ENCODE assay signal across 9 cellular contexts in genomic region chr4:15006416-15007024, GRCh38. TPM values are rescaled to one million over a fixed set of nuclear protein-coding genes. Genes with fewer than 3 reads are reported as not detected.
DNase-seq lines count a peak whose midpoint lies in the region; ATAC-seq and TF ChIP-seq lines count a peak whose summit lies in the region.
"Had no signal": no experiment of that assay in that cellular context is flagged by ENCODE, and none has a peak within 500 bp of the region (broad histone marks: within the 10 kb centered on the region; RNA-seq: fewer than 3 reads in every experiment).

No MANE protein-coding gene starts in this region.

- 0 out of 2 replicates have a peak, but pooled peaks cover 2% of the 10 kb centered on the region for H3K36me3 ChIP-seq in Loucy (ENCODE audit: insufficient read depth, low read length)
- H3K36me3 ChIP-seq: SJSA1 had no signal

- H2AFZ ChIP-seq in Loucy (ENCODE audit: low read length), result no peak overlapping the region

- H3K27ac Mint-ChIP-seq in neural crest cell (ENCODE audit: unreplicated experiment), result no peak overlapping the region

- peak overlapping the region; percentile 75 for H3K4me2 ChIP-seq in Loucy (ENCODE audit: low read depth, low read length, poor library complexity, severe bottlenecking)

- H3F3A ChIP-seq in Loucy (ENCODE audit: low read depth), result no peaks in the 10 kb centered on the region

- H3K27me3 ChIP-seq in Loucy (ENCODE audit: insufficient read depth, low read length, poor library complexity, severe bottlenecking), result no peaks in the 10 kb centered on the region
- H3K27me3 ChIP-seq: SJSA1 had no signal

- peaks cover 21% of the 10 kb centered on the region for H3K27me3 Mint-ChIP-seq in neural crest cell (ENCODE audit: low read depth)

- peaks cover 61% of the 10 kb centered on the region for H3K4me1 ChIP-seq in Loucy (ENCODE audit: insufficient read depth, low read length, poor library complexity, severe bottlenecking)

- peaks cover 40% of the 10 kb centered on the region for H4K20me1 ChIP-seq in Loucy (ENCODE audit: insufficient read depth, low read length, poor library complexity, severe bottlenecking)

- TF ChIP-seq CTCF in Loucy (conservative IDR thresholded peaks at IDR 0.05; ENCODE audit: low read length), result peak; percentile 73
- peak; percentile 32 for TF ChIP-seq CTCF in cardiac fibroblast (IDR thresholded peaks at IDR 0.05; ENCODE audit: low read depth, low read length)
- TF ChIP-seq CTCF in neural crest cell (conservative IDR thresholded peaks at IDR 0.05), result peak; percentile 52

- H3K4me1 Mint-ChIP-seq in neural crest cell, result peaks cover 27% of the 10 kb centered on the region

- H3K9me2 ChIP-seq in Loucy (replicated peaks; ENCODE audit: low read depth, low read length), result no peaks in the 10 kb centered on the region

- no peaks in the 10 kb centered on the region for H3K36me3 Mint-ChIP-seq in neural crest cell (ENCODE audit: low read depth)

- H3K79me2 ChIP-seq in Loucy (ENCODE audit: insufficient read depth, low read length), result peaks cover 70% of the 10 kb centered on the region

- DNase-seq in GM03348 (ENCODE audit: low spot score), result peak; percentile 11
- peak in 1 of 2 donors; percentile 33 for DNase-seq in cardiac fibroblast (ENCODE audit: low read depth in 2 of 2)
- no peak for DNase-seq in neural crest cell (ENCODE audit: low read depth, low spot score)
- DNase-seq in G401 (ENCODE audit: low spot score), result no peak
- DNase-seq in COLO668 (lab: John Stamatoyannopoulos, UW; ENCODE audit: unreplicated experiment), result no peak
- no peak for DNase-seq in DMS114 treated with DMSO at 0.1 percent for 48 hours (lab: John Stamatoyannopoulos, UW; ENCODE audit: unreplicated experiment)

- no peaks in the 10 kb centered on the region for H3K9me3 ChIP-seq in Loucy (ENCODE audit: insufficient read depth, low read depth, low read length)
- H3K9me3 ChIP-seq: SJSA1 had no signal

- in situ Hi-C loops in G401 (cut with HindIII; ENCODE audit: low sequenced_read_pairs), result no loop called here

- H3K4me3 Mint-ChIP-seq in neural crest cell, result peak overlapping the region; percentile 96

- H3K4me3 ChIP-seq in Loucy (ENCODE audit: low read length, poor library complexity, severe bottlenecking), result peak overlapping the region; percentile 84
- H3K4me3 ChIP-seq in cardiac fibroblast (replicated peaks in 1 of 2; ENCODE audit: low read depth in 2 of 2, low read length in 2 of 2), result peak overlapping the region in 1 of 2 donors; percentile 69
- H3K4me3 ChIP-seq: SJSA1 had no signal

- ATAC-seq in esophagus mucosa, result no peak

- peak overlapping the region; percentile 74 for H3K9ac ChIP-seq in Loucy (ENCODE audit: low read depth, low read length, poor library complexity, severe bottlenecking)

- H3K9me3 Mint-ChIP-seq in neural crest cell, result no peaks in the 10 kb centered on the region

RNA-seq across cellular contexts. Expression of gene CPEB2, which starts 4.2 kb away (rescaled TPM):
- total RNA-seq in neural crest cell, result 4.7 and 5.1 TPM in 2 replicates
- not detected in 2 replicates for total RNA-seq in G401 (2014; rRNA removed; shearing (Covaris generic))
- 18.3 TPM for total RNA-seq in esophagus mucosa
